8 cellular contexts compared by ENCODE assay signal in genomic region chr9:5628183-5628529, GRCh38. TPM values are rescaled to one million over a fixed set of nuclear protein-coding genes. Genes with fewer than 3 reads are reported as not detected.
A peak's percentile ranks its signal among the peaks of the same experiment; 100 is the strongest.
DNase-seq lines count a peak whose midpoint lies in the region; ATAC-seq, FAIRE-seq and TF ChIP-seq lines count a peak whose summit lies in the region.

No MANE protein-coding gene starts in this region.

- H3T11ph ChIP-seq in H9 (ENCODE audit: low read length), result no peak overlapping the region

- peak overlapping the region; percentile 88 for H3K4me3 ChIP-seq in WERI-Rb-1 (ENCODE audit: low read depth, low read length)
- H3K4me3 ChIP-seq in right cardiac atrium (ENCODE audit: low read length), result peak overlapping the region; percentile 78
- peak overlapping the region; percentile 91 to 100 for H3K4me3 ChIP-seq in small intestine (ENCODE audit: low read depth in 1 of 2, low read length in 2 of 2)

- peaks cover 6% of the 10 kb centered on the region; the same call in 1 of the 2 replicates for H3K79me2 ChIP-seq in H9 (ENCODE audit: insufficient read depth, low read length)

- no peak overlapping the region for H4K8ac ChIP-seq in H9 (replicated peaks; ENCODE audit: insufficient read length, low read depth, low read length)

- no peak overlapping the region for H3K14ac ChIP-seq in H9 (ENCODE audit: insufficient read depth, low read length)

- peak overlapping the region; percentile 13 to 90 (median 89); a peak in 4 of 7 replicates for H3K27ac Mint-ChIP-seq in H9

- no peaks in the 10 kb centered on the region for H4K20me1 ChIP-seq in H9 (ENCODE audit: control insufficient read depth, insufficient read depth, insufficient read length)

- peak overlapping the region; percentile 70 for H3K9ac ChIP-seq in H9 (ENCODE audit: extremely low read depth, insufficient read length, low read length)

- H3K79me1 ChIP-seq in H9 (ENCODE audit: insufficient read depth, low read depth, low read length, poor library complexity, severe bottlenecking), result no peaks in the 10 kb centered on the region

- no peaks in the 10 kb centered on the region for H3K27me3 Mint-ChIP-seq in H9 (ENCODE audit: low read depth)

- peaks cover 23 to 24% of the 10 kb centered on the region in 2 experiments for H3K4me1 Mint-ChIP-seq in H9

- no peak overlapping the region for H3K56ac ChIP-seq in H9 (ENCODE audit: insufficient read length, low read depth, low read length)

- no peak overlapping the region for H4K91ac ChIP-seq in H9 (ENCODE audit: insufficient read length, low read depth, low read length)

- no peaks in the 10 kb centered on the region for H3K9me3 Mint-ChIP-seq in H9

- H3K18ac ChIP-seq in H9 (ENCODE audit: insufficient read length, low read depth, low read length), result no peak overlapping the region

- H2BK12ac ChIP-seq in H9 (ENCODE audit: insufficient read length, low read depth, low read length), result no peak overlapping the region

- H3K9me3 ChIP-seq in H9 (ENCODE audit: control insufficient read depth, low read depth, low read length), result no peaks in the 10 kb centered on the region
- H3K9me3 ChIP-seq in WERI-Rb-1 (ENCODE audit: severe bottlenecking), result no peaks in the 10 kb centered on the region
- H3K9me3 ChIP-seq in right cardiac atrium (ENCODE audit: control insufficient read depth, low read length), result no peaks in the 10 kb centered on the region
- H3K9me3 ChIP-seq in small intestine (ENCODE audit: control insufficient read depth, low read depth), result no peaks in the 10 kb centered on the region

- no peak overlapping the region for H4K5ac ChIP-seq in H9 (ENCODE audit: insufficient read length, low read depth, low read length)

- H2AFZ ChIP-seq in H9 (ENCODE audit: low read length), result peak overlapping the region; percentile 90

- no peak overlapping the region for H3K23ac ChIP-seq in H9 (ENCODE audit: insufficient read length, low read depth, low read length)

- no peak for DNase-seq in H9
- no peak for DNase-seq in WERI-Rb-1
- no peak for DNase-seq in right cardiac atrium
- DNase-seq in small intestine, result no peak
- DNase-seq in G401 (ENCODE audit: low spot score), result no peak
- DNase-seq in putamen (ENCODE audit: low spot score), result no peak
- DNase-seq in dedifferentiated amniotic fluid mesenchymal stem cell (ENCODE audit: extremely low spot score), result no peak

- peak overlapping the region; percentile 97 for H3K4me2 ChIP-seq in H9 (ENCODE audit: insufficient read depth, insufficient read length, low read length)

- no peak overlapping the region for H3K27ac ChIP-seq in H9 (ENCODE audit: insufficient read length, low read depth, low read length)
- H3K27ac ChIP-seq in WERI-Rb-1, result peak overlapping the region; percentile 93
- H3K27ac ChIP-seq in right cardiac atrium (ENCODE audit: low read length), result peak overlapping the region; percentile 99
- H3K27ac ChIP-seq in small intestine (ENCODE audit: low read depth in 1 of 2, low read length in 1 of 2), result peak overlapping the region; percentile 56 to 100

- ATAC-seq in right cardiac atrium (no peak), HG02970 (IDR thresholded peaks at IDR 0.05; ENCODE audit: low FRiP score, unreplicated experiment) (no peak)

- H2BK15ac ChIP-seq in H9 (ENCODE audit: low read depth, low read length), result no peak overlapping the region

- H2BK5ac ChIP-seq in H9 (ENCODE audit: insufficient read length, low read length), result no peak overlapping the region

- no peak overlapping the region for H2BK20ac ChIP-seq in H9 (ENCODE audit: low read depth, low read length, poor library complexity, severe bottlenecking)

- FAIRE-seq in small intestine (lab: Jason Lieb, UNC), result no peak

- H3K23me2 ChIP-seq in H9 (ENCODE audit: insufficient read length, low read depth, low read length, poor library complexity, severe bottlenecking), result peaks cover 11% of the 10 kb centered on the region

- H2AK5ac ChIP-seq in H9 (ENCODE audit: insufficient read length, low read length), result no peak overlapping the region

- H3K27me3 ChIP-seq in H9 (ENCODE audit: insufficient read depth, low read length), result no peaks in the 10 kb centered on the region
- H3K27me3 ChIP-seq in WERI-Rb-1 (ENCODE audit: insufficient read depth, low read depth, severe bottlenecking), result no peaks in the 10 kb centered on the region
- no peaks in the 10 kb centered on the region for H3K27me3 ChIP-seq in right cardiac atrium (ENCODE audit: control insufficient read depth, insufficient read depth)
- no peaks in the 10 kb centered on the region for H3K27me3 ChIP-seq in small intestine (ENCODE audit: control insufficient read depth in 2 of 2, insufficient read depth in 2 of 2, low read length in 2 of 2)

- H3K4ac ChIP-seq in H9 (ENCODE audit: low read depth, low read length), result no peak overlapping the region

- H3K4me1 ChIP-seq in H9 (ENCODE audit: insufficient read depth, low read length), result no peaks in the 10 kb centered on the region
- no peaks in the 10 kb centered on the region for H3K4me1 ChIP-seq in right cardiac atrium (ENCODE audit: control insufficient read depth, insufficient read depth, low read length)
- H3K4me1 ChIP-seq in small intestine (ENCODE audit: control insufficient read depth in 2 of 2, insufficient read depth in 1 of 2, low read depth in 1 of 2, low read length in 1 of 2), result peaks cover 0 to 4% of the 10 kb centered on the region in 2 donors

- WGBS in H9 (ENCODE audit: extremely low coverage, insufficient read length, low lambda C conversion rate), result no CpG with 5 or more reads among the region's 7 CpGs
- WGBS in right cardiac atrium, result 2% methylated on average over 7 of the region's 7 CpGs
- 1 to 2% (median 1%) methylated on average over 7 of the region's 7 CpGs for WGBS in small intestine, 3 donors

- intact Hi-C loops in right cardiac atrium (cut with DNase I), result no loop called here

- no peak overlapping the region for H2BK120ac ChIP-seq in H9 (ENCODE audit: low read depth, low read length, poor library complexity, severe bottlenecking)

- H3K4me3 Mint-ChIP-seq in H9, result peak overlapping the region; percentile 80 to 89

- in situ Hi-C loops in G401 (cut with HindIII; ENCODE audit: low sequenced_read_pairs), result loop anchor here (10.0 kb wide), 1 partner anchor 157 kb away; no protein-coding TSS in a partner anchor

- H3K36me3 Mint-ChIP-seq in H9 (ENCODE audit: insufficient read depth in 1 of 3, low read depth in 3 of 3), result no peaks in the 10 kb centered on the region; a peak in 1 of 7 replicates

- TF ChIP-seq CTCF in H9 (conservative IDR thresholded peaks at IDR 0.05) (no peak), WERI-Rb-1 (IDR thresholded peaks at IDR 0.05; ENCODE audit: low read depth, low read length) (no peak)

- H3K36me3 ChIP-seq in WERI-Rb-1, result no peaks in the 10 kb centered on the region
- H3K36me3 ChIP-seq in small intestine (ENCODE audit: control insufficient read depth in 2 of 2, insufficient read depth in 2 of 2, low read length in 2 of 2), result no peaks in the 10 kb centered on the region

RNA-seq across cellular contexts. Expression of gene RIC1, which starts 0.8 kb away (rescaled TPM):
- total RNA-seq in H9 (2021) (13.7 and 13.8 TPM in 2 replicates), right cardiac atrium (10 to 100 TPM in 3 of 4 donors, 1 to 10 TPM in 1; 10.0 to 11.7 (median 11.4) TPM)
- polyA plus RNA-seq in right cardiac atrium (3.2 TPM), small intestine (1 to 10 TPM; 3.9 to 7.6 (median 6.0) TPM)
- total RNA-seq in G401 (2014; rRNA removed; shearing (Covaris generic)), result 13.5 and 17.1 TPM in 2 replicates
